ENCODE assay signal across 20 cellular contexts in genomic region chr11:67376873-67377808, GRCh38. TPM values are rescaled to one million over a fixed set of nuclear protein-coding genes. Genes with fewer than 3 reads are reported as not detected.
A peak's percentile ranks its signal among the peaks of the same experiment; 100 is the strongest.
DNase-seq lines count a peak whose midpoint lies in the region; ATAC-seq and TF ChIP-seq lines count a peak whose summit lies in the region.
"Had no signal": no experiment of that assay in that cellular context is flagged by ENCODE, and none has a peak within 500 bp of the region (broad histone marks: within the 10 kb centered on the region; RNA-seq: fewer than 3 reads in every experiment).

No MANE protein-coding gene starts in this region.

- no peak for TF ChIP-seq RAD21 in SK-N-SH (IDR thresholded peaks at IDR 0.05; ENCODE audit: low read length)
- TF ChIP-seq RAD21 in Ishikawa (IDR thresholded peaks at IDR 0.05; ENCODE audit: low read depth) = no peak

- no peaks in the 10 kb centered on the region for H3K9me3 ChIP-seq in SK-N-SH
- H3K9me3 ChIP-seq in hepatocyte (ENCODE audit: low read depth) = no peaks in the 10 kb centered on the region
- no peaks in the 10 kb centered on the region for H3K9me3 ChIP-seq in thyroid gland
- H3K9me3 ChIP-seq: upper lobe of right lung had no signal

- ATAC-seq in SK-N-SH treated with all-trans-retinoic acid at 6 μM for 48 hours (no peak), HG03432 (IDR thresholded peaks at IDR 0.05; ENCODE audit: unreplicated experiment) (no peak)
- ATAC-seq: natural killer cell treated with Interleukin-12 subunit alpha and Interleukin-12 subunit beta and Interleukin-15 and Interleukin-18, amount 100 ng/mL, for 72 hours; T-helper 17 cell; upper lobe of right lung had no signal

- H4K20me1 ChIP-seq in SK-N-SH (ENCODE audit: insufficient read depth) = no peaks in the 10 kb centered on the region
- no peaks in the 10 kb centered on the region for H4K20me1 ChIP-seq in hepatocyte (ENCODE audit: insufficient read depth, poor library complexity, severe bottlenecking)

- no peak overlapping the region for H3K9ac ChIP-seq in SK-N-SH

- no peak overlapping the region for H2AFZ ChIP-seq in SK-N-SH (ENCODE audit: low read depth)
- H2AFZ ChIP-seq in hepatocyte = no peak overlapping the region

- no peak for DNase-seq in SK-N-SH
- no peak for DNase-seq in hepatocyte (ENCODE audit: low spot score)
- peak; percentile 86 to 90 for DNase-seq in thyroid gland
- DNase-seq in DMS153 (lab: John Stamatoyannopoulos, UW) = no peak
- no peak for DNase-seq in RKO (ENCODE audit: low spot score)
- DNase-seq: activated CD4-positive, CD25-positive, alpha-beta regulatory T cell; activated CD8-positive, alpha-beta memory T cell treated with anti-CD3 and anti-CD28 coated beads for 24 hours; effector CD4-positive, alpha-beta T cell; head of caudate nucleus; KBM-7; NCI-H82; Right ventricle myocardium superior; T-helper 17 cell; upper lobe of right lung had no signal

- peaks cover 30% of the 10 kb centered on the region for H3F3A ChIP-seq in SK-N-SH (replicated peaks; ENCODE audit: insufficient read depth)

- H3K27ac ChIP-seq in SK-N-SH (ENCODE audit: low read depth in 2 of 2, low read length in 1 of 2) (no peak overlapping the region), hepatocyte (peak overlapping the region; percentile 99), thyroid gland (peak overlapping the region in 2 of 3 donors; percentile 25 to 54)
- H3K27ac ChIP-seq: cardiac muscle cell, upper lobe of right lung had no signal

- H3K4me3 ChIP-seq in SK-N-SH (ENCODE audit: low read depth in 2 of 2, low read length in 1 of 2) = no peak overlapping the region
- H3K4me3 ChIP-seq in hepatocyte = no peak overlapping the region
- H3K4me3 ChIP-seq in thyroid gland (replicated peaks in 1 of 3) = no peak overlapping the region
- H3K4me3 ChIP-seq: cardiac muscle cell, upper lobe of right lung had no signal

- CTCF ChIA-PET in SK-N-SH (lab: Yijun Ruan, JAX) = interaction anchor here (0.7 to 19.7 kb wide), 12 partner anchors 12 to 115 kb away, joined by 3 to 955 read pairs (median 5); partner anchors contain the start of genes POLD4, PPP1CA, RAD9A and TMEM134

- no peak for TF ChIP-seq POLR2A in thyroid gland (IDR thresholded peaks at IDR 0.05)

- H3K27me3 ChIP-seq in SK-N-SH (ENCODE audit: insufficient read depth) (no peaks in the 10 kb centered on the region), hepatocyte (no peaks in the 10 kb centered on the region), thyroid gland (no peaks in the 10 kb centered on the region)
- H3K27me3 ChIP-seq: upper lobe of right lung had no signal

- intact Hi-C loops in thyroid gland (cut with DNase I) = no loop called here

- H3K4me1 ChIP-seq in SK-N-SH (ENCODE audit: control insufficient read depth in 1 of 2, insufficient read depth in 2 of 2, low read depth in 1 of 2, low read length in 1 of 2) (peaks cover 27 to 38% of the 10 kb centered on the region in 2 experiments; a peak in 3 of 4 replicates), hepatocyte (ENCODE audit: insufficient read depth) (peaks cover 37% of the 10 kb centered on the region), thyroid gland (peaks cover 37 to 67% of the 10 kb centered on the region in 2 donors)

- WGBS in SK-N-SH (ENCODE audit: low lambda C conversion rate) = 84% methylated on average over 4 of the region's 6 CpGs
- 87% methylated on average over 6 of the region's 6 CpGs for WGBS in hepatocyte (ENCODE audit: low lambda C conversion rate, missing lambda C conversion rate)
- 60 to 65% methylated on average over 5 to 6 of the region's 6 CpGs for WGBS in thyroid gland, 2 donors

- H3K79me2 ChIP-seq in SK-N-SH (ENCODE audit: insufficient read depth) = peaks cover 12% of the 10 kb centered on the region
- peaks cover 6% of the 10 kb centered on the region for H3K79me2 ChIP-seq in hepatocyte

- TF ChIP-seq EP300 in SK-N-SH (IDR thresholded peaks at IDR 0.05; ENCODE audit: borderline replicate concordance in 1 of 2, low read depth in 1 of 2, low read length in 1 of 2) = no peak
- peak; percentile 42; the same call in 1 of the 2 replicates for TF ChIP-seq EP300 in Ishikawa (IDR thresholded peaks at IDR 0.05; ENCODE audit: borderline replicate concordance)

- no peaks in the 10 kb centered on the region for H3K9me2 ChIP-seq in SK-N-SH
- no peaks in the 10 kb centered on the region for H3K9me2 ChIP-seq in hepatocyte (replicated peaks; ENCODE audit: insufficient read depth)

- POLR2A ChIA-PET in SK-N-SH (lab: Yijun Ruan, JAX) = interaction anchor here (0.9 kb wide), 1 partner anchor 15 kb away, joined by 3 read pairs; the partner anchor contains the start of gene RAD9A

- H3K36me3 ChIP-seq in SK-N-SH (replicated peaks in 1 of 2; ENCODE audit: control insufficient read depth in 1 of 2, insufficient read depth in 2 of 2, low read length in 1 of 2) = no peaks in the 10 kb centered on the region
- H3K36me3 ChIP-seq in hepatocyte (replicated peaks; ENCODE audit: insufficient read depth, low read depth) = no peaks in the 10 kb centered on the region
- no peaks in the 10 kb centered on the region for H3K36me3 ChIP-seq in thyroid gland
- H3K36me3 ChIP-seq: cardiac muscle cell, upper lobe of right lung had no signal

- H3K4me2 ChIP-seq in SK-N-SH = peak overlapping the region; percentile 33; the same call in 1 of the 2 replicates
- H3K4me2 ChIP-seq in hepatocyte = peak overlapping the region; percentile 91

- TF ChIP-seq CTCF in SK-N-SH (IDR thresholded peaks at IDR 0.05) (no peak), hepatocyte (IDR thresholded peaks at IDR 0.05; ENCODE audit: poor library complexity) (no peak), thyroid gland (IDR thresholded peaks at IDR 0.05) (no peak)

TF ChIP-seq in SK-N-SH treated with all-trans-retinoic acid at 6 μM for 48 hours, 23 proteins besides CTCF, POLR2A, EP300 and RAD21 (continues in another document):
- TF ChIP-seq ZFP30 (CRISPR knock-in tag; IDR thresholded peaks at IDR 0.05) = no peak
- TF ChIP-seq ZC3H10 (CRISPR knock-in tag; IDR thresholded peaks at IDR 0.05) = no peak
- no peak for TF ChIP-seq ZNF565 (CRISPR knock-in tag; conservative IDR thresholded peaks at IDR 0.05; ENCODE audit: low read depth)
- TF ChIP-seq CSRNP3 (CRISPR knock-in tag; IDR thresholded peaks at IDR 0.05) = no peak
- TF ChIP-seq RARB (CRISPR knock-in tag; IDR thresholded peaks at IDR 0.05) = no peak

TF ChIP-seq in Ishikawa, 13 proteins besides CTCF, POLR2A, EP300 and RAD21:
- TF ChIP-seq NFIC (IDR thresholded peaks at IDR 0.05) = peak; percentile 77
- no peak for TF ChIP-seq CREB1 (IDR thresholded peaks at IDR 0.05; ENCODE audit: low read depth)
- no peak for TF ChIP-seq CEBPB (IDR thresholded peaks at IDR 0.05)

RNA-seq across cellular contexts. Expression of gene CLCF1, which starts 3.7 kb away (rescaled TPM):
- polyA plus RNA-seq in SK-N-SH (2012; rRNA removed) (27.0 and 27.7 TPM in 2 replicates), hepatocyte (6.5 and 9.4 TPM in 2 replicates)
- polyA plus RNA-seq in SK-N-SH (2012; cell fraction: cytosol; rRNA removed) = 13.3 and 17.5 TPM in 2 replicates
- 61.9 and 75.9 TPM in 2 replicates for polyA plus RNA-seq in SK-N-SH (2012; cell fraction: nucleus; rRNA removed)
- total RNA-seq in hepatocyte (5.5 and 13.2 TPM in 2 replicates), thyroid gland (1 to 10 TPM; 4.3 to 9.4 (median 6.9) TPM)

RNA-seq across cellular contexts. Expression of gene RAD9A, which starts 14.6 kb away (rescaled TPM):
- polyA plus RNA-seq in SK-N-SH (2012; rRNA removed) = 21.5 and 22.3 TPM in 2 replicates
- 4.8 and 8.6 TPM in 2 replicates for polyA plus RNA-seq in SK-N-SH (2012; cell fraction: cytosol; rRNA removed)
- polyA plus RNA-seq in SK-N-SH (2012; cell fraction: nucleus; rRNA removed) = 100 and 114 TPM in 2 replicates
- 17.3 and 24.0 TPM in 2 replicates for total RNA-seq in hepatocyte
- 20.2 and 25.0 TPM in 2 replicates for polyA plus RNA-seq in hepatocyte
- total RNA-seq in thyroid gland = 10 to 100 TPM; 22.7 to 38.0 (median 31.0) TPM

RNA-seq across cellular contexts. Expression of gene POLD4, which starts 23.8 kb away (rescaled TPM):
- polyA plus RNA-seq in SK-N-SH (2012; rRNA removed) (80.4 and 89.4 TPM in 2 replicates), hepatocyte (97.4 and 117 TPM in 2 replicates)
- polyA plus RNA-seq in SK-N-SH (2012; cell fraction: cytosol; rRNA removed) = 38.1 and 46.2 TPM in 2 replicates
- polyA plus RNA-seq in SK-N-SH (2012; cell fraction: nucleus; rRNA removed) = 161 and 245 TPM in 2 replicates
- total RNA-seq in hepatocyte (69.8 and 74.4 TPM in 2 replicates), thyroid gland (100 to 1,000 TPM in 1 of 4 donors, 10 to 100 TPM in 3; 38.6 to 105 (median 60.6) TPM)

RNA-seq across cellular contexts. Expression of gene PPP1CA, which starts 24.5 kb away (rescaled TPM):
- 210 and 261 TPM in 2 replicates for polyA plus RNA-seq in SK-N-SH (2012; rRNA removed)
- 130 and 175 TPM in 2 replicates for polyA plus RNA-seq in SK-N-SH (2012; cell fraction: cytosol; rRNA removed)
- polyA plus RNA-seq in SK-N-SH (2012; cell fraction: nucleus; rRNA removed) = 181 and 248 TPM in 2 replicates
- total RNA-seq in hepatocyte = 146 and 152 TPM in 2 replicates
- 242 TPM in 2 replicates for polyA plus RNA-seq in hepatocyte
- total RNA-seq in thyroid gland = 100 to 1,000 TPM; 164 to 216 (median 191) TPM

RNA-seq across cellular contexts. Expression of gene TBC1D10C, which starts 26.7 kb away (rescaled TPM):
- polyA plus RNA-seq in SK-N-SH (2012; rRNA removed) = 0.05 TPM in 1 of 2 replicates, not detected in the other
- not detected in 2 replicates for polyA plus RNA-seq in SK-N-SH (2012; cell fraction: cytosol; rRNA removed)
- polyA plus RNA-seq in SK-N-SH (2012; cell fraction: nucleus; rRNA removed) = 0.08 and 0.31 TPM in 2 replicates
- 0.16 TPM in 1 of 2 replicates, not detected in the other for total RNA-seq in hepatocyte
- 0.07 and 0.26 TPM in 2 replicates for polyA plus RNA-seq in hepatocyte
- total RNA-seq in thyroid gland = 10 to 100 TPM in 2 of 4 donors, 1 to 10 TPM in 2; 8.8 to 16.0 (median 11.6) TPM
- total RNA-seq: cardiac muscle cell, fibroblast of lung had no signal

Comparison
In these comparisons a context has a peak if more than half of its experiments do, and no peak if none do; other contexts are left out.
1. DNase-seq: peak in thyroid gland (2 of 2); none in SK-N-SH (single experiment), hepatocyte (single experiment), DMS153 (single experiment) and RKO (single experiment).
2. H3K27ac ChIP-seq: peak in hepatocyte (single experiment) and thyroid gland (2 of 3); none in SK-N-SH (0 of 2).